In the genomic region with DNA sequence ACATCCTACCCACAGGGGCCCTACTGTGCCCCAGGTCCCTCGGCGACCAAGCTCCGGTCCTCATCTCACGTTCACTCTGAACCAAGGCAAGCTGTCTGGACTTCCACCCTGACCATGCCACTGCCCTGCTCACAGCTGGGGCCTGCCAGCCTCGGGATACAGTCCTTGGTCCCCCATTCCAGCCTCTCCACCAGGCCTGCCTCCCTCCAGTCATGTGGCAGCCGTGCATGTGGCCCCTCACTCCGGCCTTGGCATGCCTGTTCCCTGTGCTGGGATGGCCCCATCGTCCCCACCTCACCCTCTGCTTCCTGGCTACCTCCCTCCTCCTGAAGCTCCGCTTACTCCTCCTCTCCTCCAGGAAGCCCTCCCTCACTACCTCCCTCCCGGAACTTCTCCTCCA, we compare ENCODE assay signal across 1 cellular context.
TF ChIP-seq lines count a peak whose summit lies in the region.

No MANE protein-coding gene starts in this region.

TF ChIP-seq in IMR-90, 13 proteins besides CTCF, POLR2A, EP300 and RAD21:
- TF ChIP-seq MXI1 (IDR thresholded peaks at IDR 0.05; ENCODE audit: borderline replicate concordance, low read depth, low read length) (no peak), RCOR1 (IDR thresholded peaks at IDR 0.05; ENCODE audit: insufficient replicate concordance, low read length) (no peak), CHD1 (IDR thresholded peaks at IDR 0.05; ENCODE audit: low read depth, low read length) (no peak), NFE2L2 (IDR thresholded peaks at IDR 0.05; ENCODE audit: low read depth, low read length) (no peak), CEBPB (IDR thresholded peaks at IDR 0.05; ENCODE audit: low read depth, low read length) (no peak), BHLHE40 (IDR thresholded peaks at IDR 0.05; ENCODE audit: low read depth, low read length) (no peak), FOS (IDR thresholded peaks at IDR 0.05; ENCODE audit: low read depth, low read length) (no peak)
- TF ChIP-seq, protein P1, sequence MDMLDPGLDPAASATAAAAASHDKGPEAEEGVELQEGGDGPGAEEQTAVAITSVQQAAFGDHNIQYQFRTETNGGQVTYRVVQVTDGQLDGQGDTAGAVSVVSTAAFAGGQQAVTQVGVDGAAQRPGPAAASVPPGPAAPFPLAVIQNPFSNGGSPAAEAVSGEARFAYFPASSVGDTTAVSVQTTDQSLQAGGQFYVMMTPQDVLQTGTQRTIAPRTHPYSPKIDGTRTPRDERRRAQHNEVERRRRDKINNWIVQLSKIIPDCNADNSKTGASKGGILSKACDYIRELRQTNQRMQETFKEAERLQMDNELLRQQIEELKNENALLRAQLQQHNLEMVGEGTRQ (IDR thresholded peaks at IDR 0.05; ENCODE audit: low read depth, low read length), result no peak
